Comparison of ENCODE assay signal across 14 cellular contexts in the genomic region with DNA sequence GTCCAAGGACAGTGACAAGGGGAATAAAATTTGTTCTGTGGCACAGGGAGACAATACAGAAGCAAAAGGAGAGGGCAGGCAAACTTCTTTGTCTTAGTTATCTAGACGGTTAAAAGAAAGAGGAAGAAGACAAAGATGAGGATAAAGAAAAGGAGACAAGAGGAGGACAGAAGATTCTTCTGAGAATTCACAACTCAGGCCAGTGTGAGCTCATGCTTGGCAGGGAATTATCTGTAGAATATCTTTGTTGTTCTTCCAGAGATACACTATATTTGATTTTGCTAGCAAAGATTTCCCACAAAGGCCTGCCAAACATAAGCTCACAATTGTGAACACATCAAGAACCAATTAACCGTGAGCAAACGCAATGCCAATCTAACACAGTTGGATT. TPM values are rescaled to one million over a fixed set of nuclear protein-coding genes. Genes with fewer than 3 reads are reported as not detected.
DNase-seq lines count a peak whose midpoint lies in the region; ATAC-seq and TF ChIP-seq lines count a peak whose summit lies in the region.
"Had no signal": no experiment of that assay in that cellular context is flagged by ENCODE, and none has a peak within 500 bp of the region (broad histone marks: within the 10 kb centered on the region; RNA-seq: fewer than 3 reads in every experiment).

No MANE protein-coding gene starts in this region.

- H3K27me3 ChIP-seq in A673 (replicated peaks; ENCODE audit: insufficient read depth, low read depth, low read length, poor library complexity): no peaks in the 10 kb centered on the region
- no peaks in the 10 kb centered on the region for H3K27me3 ChIP-seq in GM23338 (ENCODE audit: insufficient read depth)
- H3K27me3 ChIP-seq: ovary had no signal

- H2AFZ ChIP-seq in GM23338: no peak overlapping the region

- H3K27ac Mint-ChIP-seq in GM23338: peak overlapping the region; percentile 35
- H3K27ac Mint-ChIP-seq: stimulated activated memory B cell treated with anti-CD40 and anti-IgM and Interleukin-4, amounts not matched to agents 10 μg/mL and 1 μg/mL and 100 μg/mL, for 72 hours had no signal

- H3K79me2 ChIP-seq in GM23338 (replicated peaks; ENCODE audit: insufficient read depth): peaks cover 100% of the 10 kb centered on the region

- POLR2A ChIA-PET in A673 (lab: Charles Lee; ENCODE audit: low non-redundant PET): interaction anchor here (0.7 kb wide), 1 partner anchor 13 kb away, joined by 3 read pairs; no protein-coding TSS in a partner anchor

- H3K27me3 Mint-ChIP-seq in GM23338 (ENCODE audit: insufficient read depth, low read depth, poor library complexity): peaks cover 8% of the 10 kb centered on the region
- H3K27me3 Mint-ChIP-seq: stimulated activated memory B cell treated with anti-CD40 and anti-IgM and Interleukin-4, amounts not matched to agents 10 μg/mL and 1 μg/mL and 100 μg/mL, for 72 hours had no signal

- peaks cover 40% of the 10 kb centered on the region for H3K4me1 Mint-ChIP-seq in GM23338

- H3K4me1 ChIP-seq in A673 (ENCODE audit: insufficient read depth, low read length, poor library complexity, severe bottlenecking): peaks cover 51% of the 10 kb centered on the region
- H3K4me1 ChIP-seq in GM23338 (ENCODE audit: insufficient read depth): peaks cover 41% of the 10 kb centered on the region

- H3F3A ChIP-seq in GM23338 (replicated peaks; ENCODE audit: low read depth): peaks cover 5% of the 10 kb centered on the region; the same call in 1 of the 2 replicates

- peaks cover 57% of the 10 kb centered on the region for H4K20me1 ChIP-seq in GM23338 (replicated peaks; ENCODE audit: insufficient read depth)

- DNase-seq in A673 (ENCODE audit: low spot score): peak; percentile 36
- no peak for DNase-seq in GM23338 (ENCODE audit: low spot score)
- peak; percentile 17 for DNase-seq in fibroblast of mammary gland (ENCODE audit: low read depth)
- DNase-seq in SHP77 (lab: John Stamatoyannopoulos, UW): no peak
- DNase-seq: activated gamma-delta T cell, left ventricle myocardium inferior, NCI-H2081 treated with DMSO at 0.1 percent for 48 hours, ovary had no signal

- H3K27ac ChIP-seq in A673 (ENCODE audit: low read depth, low read length, poor library complexity, severe bottlenecking) (peak overlapping the region; percentile 84), GM23338 (ENCODE audit: low read depth) (peak overlapping the region; percentile 41; the same call in 1 of the 2 replicates), VCaP (peak overlapping the region; percentile 59)
- H3K27ac ChIP-seq: left ventricle myocardium inferior, ovary had no signal

- peak overlapping the region; percentile 4 for H3K4me3 ChIP-seq in A673 (ENCODE audit: low read depth, low read length, poor library complexity, severe bottlenecking)
- H3K4me3 ChIP-seq in GM23338: no peak overlapping the region
- H3K4me3 ChIP-seq in fibroblast of mammary gland (ENCODE audit: control insufficient read depth, low read depth, low read length): no peak overlapping the region
- H3K4me3 ChIP-seq: left ventricle myocardium inferior, ovary had no signal

- ATAC-seq in GM23338: no peak
- ATAC-seq in HG02884 (IDR thresholded peaks at IDR 0.05; ENCODE audit: unreplicated experiment): no peak
- ATAC-seq in HG02973 (IDR thresholded peaks at IDR 0.05; ENCODE audit: unreplicated experiment): no peak
- ATAC-seq in GM21576 (IDR thresholded peaks at IDR 0.05; ENCODE audit: unreplicated experiment): no peak
- ATAC-seq: Panc1; stimulated activated memory B cell treated with anti-CD40 and anti-IgM and Interleukin-4, amounts not matched to agents 10 μg/mL and 1 μg/mL and 100 μg/mL, for 72 hours had no signal

- CTCF ChIA-PET in A673 (lab: Charles Lee): no interaction called here

- peaks cover under 1% of the 10 kb centered on the region for H3K36me3 ChIP-seq in A673 (ENCODE audit: insufficient read depth, low read length, poor library complexity, severe bottlenecking)
- H3K36me3 ChIP-seq in GM23338 (ENCODE audit: insufficient read depth): no peaks in the 10 kb centered on the region; the same call in 1 of the 2 replicates
- H3K36me3 ChIP-seq: left ventricle myocardium inferior, ovary had no signal

- no peaks in the 10 kb centered on the region for H3K9me2 ChIP-seq in GM23338 (ENCODE audit: insufficient read depth)

- TF ChIP-seq CTCF in A673 (conservative IDR thresholded peaks at IDR 0.05; ENCODE audit: low read depth, low read length) (no peak), GM23338 (conservative IDR thresholded peaks at IDR 0.05; ENCODE audit: low read depth in 2 of 2) (no peak), VCaP (conservative IDR thresholded peaks at IDR 0.05) (no peak), fibroblast of mammary gland (conservative IDR thresholded peaks at IDR 0.05; ENCODE audit: control insufficient read depth, insufficient read depth, low read depth, low read length) (no peak)

- BruUV-seq in A673 (replicated peaks; lab: Mats Ljungman, UMichigan): no TSS peak

- no peak overlapping the region; the same call in 2 of the 3 replicates for H3K4me3 Mint-ChIP-seq in GM23338
- H3K4me3 Mint-ChIP-seq: stimulated activated memory B cell treated with anti-CD40 and anti-IgM and Interleukin-4, amounts not matched to agents 10 μg/mL and 1 μg/mL and 100 μg/mL, for 72 hours had no signal

- peaks cover 48% of the 10 kb centered on the region for H3K36me3 Mint-ChIP-seq in GM23338 (ENCODE audit: low read depth)

- H3K9me3 ChIP-seq in A673 (ENCODE audit: low read depth, low read length, poor library complexity, severe bottlenecking): no peaks in the 10 kb centered on the region
- H3K9me3 ChIP-seq: left ventricle myocardium inferior, ovary had no signal

- no peaks in the 10 kb centered on the region for H3K9me3 Mint-ChIP-seq in GM23338
- H3K9me3 Mint-ChIP-seq: stimulated activated memory B cell treated with anti-CD40 and anti-IgM and Interleukin-4, amounts not matched to agents 10 μg/mL and 1 μg/mL and 100 μg/mL, for 72 hours had no signal

- intact Hi-C loops in A673 (cut with micrococcal nuclease; ENCODE audit: unreplicated experiment): no loop called here

- H3K4me2 ChIP-seq in GM23338: no peak overlapping the region

TF ChIP-seq in GM23338, 12 proteins besides CTCF, POLR2A, EP300 and RAD21 (continues in another document):
- TF ChIP-seq STAT1 (IDR thresholded peaks at IDR 0.05; ENCODE audit: unreplicated experiment): no peak
- TF ChIP-seq, protein P1, sequence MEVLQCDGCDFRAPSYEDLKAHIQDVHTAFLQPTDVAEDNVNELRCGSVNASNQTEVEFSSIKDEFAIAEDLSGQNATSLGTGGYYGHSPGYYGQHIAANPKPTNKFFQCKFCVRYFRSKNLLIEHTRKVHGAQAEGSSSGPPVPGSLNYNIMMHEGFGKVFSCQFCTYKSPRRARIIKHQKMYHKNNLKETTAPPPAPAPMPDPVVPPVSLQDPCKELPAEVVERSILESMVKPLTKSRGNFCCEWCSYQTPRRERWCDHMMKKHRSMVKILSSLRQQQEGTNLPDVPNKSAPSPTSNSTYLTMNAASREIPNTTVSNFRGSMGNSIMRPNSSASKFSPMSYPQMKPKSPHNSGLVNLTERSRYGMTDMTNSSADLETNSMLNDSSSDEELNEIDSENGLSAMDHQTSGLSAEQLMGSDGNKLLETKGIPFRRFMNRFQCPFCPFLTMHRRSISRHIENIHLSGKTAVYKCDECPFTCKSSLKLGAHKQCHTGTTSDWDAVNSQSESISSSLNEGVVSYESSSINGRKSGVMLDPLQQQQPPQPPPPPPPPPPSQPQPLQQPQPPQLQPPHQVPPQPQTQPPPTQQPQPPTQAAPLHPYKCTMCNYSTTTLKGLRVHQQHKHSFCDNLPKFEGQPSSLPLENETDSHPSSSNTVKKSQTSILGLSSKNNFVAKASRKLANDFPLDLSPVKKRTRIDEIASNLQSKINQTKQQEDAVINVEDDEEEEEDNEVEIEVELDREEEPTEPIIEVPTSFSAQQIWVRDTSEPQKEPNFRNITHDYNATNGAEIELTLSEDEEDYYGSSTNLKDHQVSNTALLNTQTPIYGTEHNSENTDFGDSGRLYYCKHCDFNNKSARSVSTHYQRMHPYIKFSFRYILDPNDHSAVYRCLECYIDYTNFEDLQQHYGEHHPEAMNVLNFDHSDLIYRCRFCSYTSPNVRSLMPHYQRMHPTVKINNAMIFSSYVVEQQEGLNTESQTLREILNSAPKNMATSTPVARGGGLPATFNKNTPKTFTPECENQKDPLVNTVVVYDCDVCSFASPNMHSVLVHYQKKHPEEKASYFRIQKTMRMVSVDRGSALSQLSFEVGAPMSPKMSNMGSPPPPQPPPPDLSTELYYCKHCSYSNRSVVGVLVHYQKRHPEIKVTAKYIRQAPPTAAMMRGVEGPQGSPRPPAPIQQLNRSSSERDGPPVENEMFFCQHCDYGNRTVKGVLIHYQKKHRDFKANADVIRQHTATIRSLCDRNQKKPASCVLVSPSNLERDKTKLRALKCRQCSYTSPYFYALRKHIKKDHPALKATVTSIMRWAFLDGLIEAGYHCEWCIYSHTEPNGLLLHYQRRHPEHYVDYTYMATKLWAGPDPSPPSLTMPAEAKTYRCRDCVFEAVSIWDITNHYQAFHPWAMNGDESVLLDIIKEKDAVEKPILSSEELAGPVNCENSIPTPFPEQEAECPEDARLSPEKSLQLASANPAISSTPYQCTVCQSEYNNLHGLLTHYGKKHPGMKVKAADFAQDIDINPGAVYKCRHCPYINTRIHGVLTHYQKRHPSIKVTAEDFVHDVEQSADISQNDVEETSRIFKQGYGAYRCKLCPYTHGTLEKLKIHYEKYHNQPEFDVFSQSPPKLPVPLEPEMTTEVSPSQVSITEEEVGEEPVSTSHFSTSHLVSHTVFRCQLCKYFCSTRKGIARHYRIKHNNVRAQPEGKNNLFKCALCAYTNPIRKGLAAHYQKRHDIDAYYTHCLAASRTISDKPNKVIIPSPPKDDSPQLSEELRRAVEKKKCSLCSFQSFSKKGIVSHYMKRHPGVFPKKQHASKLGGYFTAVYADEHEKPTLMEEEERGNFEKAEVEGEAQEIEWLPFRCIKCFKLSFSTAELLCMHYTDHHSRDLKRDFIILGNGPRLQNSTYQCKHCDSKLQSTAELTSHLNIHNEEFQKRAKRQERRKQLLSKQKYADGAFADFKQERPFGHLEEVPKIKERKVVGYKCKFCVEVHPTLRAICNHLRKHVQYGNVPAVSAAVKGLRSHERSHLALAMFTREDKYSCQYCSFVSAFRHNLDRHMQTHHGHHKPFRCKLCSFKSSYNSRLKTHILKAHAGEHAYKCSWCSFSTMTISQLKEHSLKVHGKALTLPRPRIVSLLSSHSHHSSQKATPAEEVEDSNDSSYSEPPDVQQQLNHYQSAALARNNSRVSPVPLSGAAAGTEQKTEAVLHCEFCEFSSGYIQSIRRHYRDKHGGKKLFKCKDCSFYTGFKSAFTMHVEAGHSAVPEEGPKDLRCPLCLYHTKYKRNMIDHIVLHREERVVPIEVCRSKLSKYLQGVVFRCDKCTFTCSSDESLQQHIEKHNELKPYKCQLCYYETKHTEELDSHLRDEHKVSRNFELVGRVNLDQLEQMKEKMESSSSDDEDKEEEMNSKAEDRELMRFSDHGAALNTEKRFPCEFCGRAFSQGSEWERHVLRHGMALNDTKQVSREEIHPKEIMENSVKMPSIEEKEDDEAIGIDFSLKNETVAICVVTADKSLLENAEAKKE (CRISPR knock-in tag; IDR thresholded peaks at IDR 0.05): no peak
- no peak for TF ChIP-seq POLR2AphosphoS5 (IDR thresholded peaks at IDR 0.05; ENCODE audit: low read depth)

RNA-seq across cellular contexts. Expression of a gene that starts 21.4 kb away (rescaled TPM):
- total RNA-seq in A673 (2021): 101 and 112 TPM in 2 replicates
- 559 and 593 TPM in 2 replicates for total RNA-seq in GM23338 (2014; rRNA removed; shearing (Covaris generic))
- 218 and 231 TPM in 2 replicates for polyA plus RNA-seq in GM23338 (2016; fragmentation: Nextera tagmentation; extraction: Ambion mirVana)

Comparison
In these comparisons a context has a peak if more than half of its experiments do, and no peak if none do; other contexts are left out.
1. DNase-seq: peak in A673 (single experiment) and fibroblast of mammary gland (single experiment); none in GM23338 (single experiment) and SHP77 (0 of 2).
2. Peak in every context shown above with its lines, with median percentiles within 50 percentile points of each other: H3K27ac ChIP-seq.